In the genomic region with DNA sequence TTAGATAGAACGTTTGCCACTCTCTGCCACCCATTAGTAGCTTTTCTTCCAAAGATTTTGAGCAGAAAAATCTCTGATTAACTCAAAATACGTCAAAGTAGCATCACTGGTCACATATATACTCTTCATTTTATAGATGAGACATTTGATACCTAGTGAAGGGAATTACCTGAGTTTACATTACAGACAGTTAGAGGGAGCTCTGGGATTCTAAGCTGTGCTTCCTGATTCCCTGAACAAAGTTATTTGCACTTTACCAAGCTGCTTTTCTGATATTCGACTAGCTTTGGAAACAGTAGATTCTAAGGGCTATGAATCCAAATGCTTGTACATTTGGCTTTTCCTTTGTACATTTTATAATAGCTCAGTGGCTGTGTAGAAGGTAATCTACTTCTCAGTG, we compare ENCODE assay signal across 1 cellular context.
TF ChIP-seq lines count a peak whose summit lies in the region.

No MANE protein-coding gene starts in this region.

TF ChIP-seq in GM23338, 12 proteins besides CTCF, POLR2A, EP300 and RAD21:
- no peak for TF ChIP-seq EZH2phosphoT487 (IDR thresholded peaks at IDR 0.05; ENCODE audit: unreplicated experiment)
